Comparison of ENCODE assay signal across 18 cellular contexts in genomic region chr3:156274791-156275190, GRCh38.
DNase-seq lines count a peak whose midpoint lies in the region; ATAC-seq, FAIRE-seq and TF ChIP-seq lines count a peak whose summit lies in the region.
"Had no signal": no experiment of that assay in that cellular context is flagged by ENCODE, and none has a peak within 500 bp of the region (broad histone marks: within the 10 kb centered on the region; RNA-seq: fewer than 3 reads in every experiment).

No MANE protein-coding gene starts in this region.

- peak; percentile 94 for ATAC-seq in left lobe of liver
- peak; percentile 73 for ATAC-seq in mucosa of descending colon
- no peak for ATAC-seq in HG03565 (IDR thresholded peaks at IDR 0.05; ENCODE audit: unreplicated experiment)
- ATAC-seq in GM18517 (IDR thresholded peaks at IDR 0.05; ENCODE audit: unreplicated experiment), result no peak

- no peak overlapping the region for H4K8ac ChIP-seq in H1 (ENCODE audit: extremely low read depth, insufficient read depth, low read length)

- no peak overlapping the region for H2BK12ac ChIP-seq in H1 (ENCODE audit: low read depth, low read length)

- H3K14ac ChIP-seq in H1 (ENCODE audit: insufficient read length), result no peak overlapping the region

- no peak overlapping the region for H2BK5ac ChIP-seq in H1 (ENCODE audit: low read depth, low read length)

- H3K9me3 Mint-ChIP-seq in chondrocyte (ENCODE audit: low read depth), result peaks cover 8% of the 10 kb centered on the region
- H3K9me3 Mint-ChIP-seq: CD4-positive, alpha-beta T cell; H9 had no signal

- no peak overlapping the region for H2BK15ac ChIP-seq in H1 (ENCODE audit: low read length)

- FAIRE-seq in H1 (lab: Jason Lieb, UNC), result peak; percentile 39
- FAIRE-seq: D721Med, GM12892 had no signal

- no peak overlapping the region for H3K56ac ChIP-seq in H1 (replicated peaks; ENCODE audit: insufficient read length, low read depth, low read length)

- no peak overlapping the region for H2BK20ac ChIP-seq in H1 (ENCODE audit: low read length)

- H3K4me3 ChIP-seq in H1 (ENCODE audit: extremely low read depth in 1 of 4, insufficient read depth in 2 of 4, low read depth in 3 of 4, low read length in 4 of 4) (no peak overlapping the region), mucosa of descending colon (no peak overlapping the region)

- no peak overlapping the region for H3K4me3 Mint-ChIP-seq in chondrocyte (ENCODE audit: unreplicated experiment)
- H3K4me3 Mint-ChIP-seq: CD4-positive, alpha-beta T cell; H9; IgD-negative memory B cell had no signal

- H3K27ac Mint-ChIP-seq in chondrocyte (ENCODE audit: unreplicated experiment), result no peak overlapping the region
- H3K27ac Mint-ChIP-seq: CD4-positive, alpha-beta T cell; H9 had no signal

- H3K36me3 Mint-ChIP-seq in chondrocyte (ENCODE audit: low read depth), result peaks cover 5% of the 10 kb centered on the region
- H3K36me3 Mint-ChIP-seq: IgD-negative memory B cell had no signal

- H3K36me3 ChIP-seq in H1 (ENCODE audit: control insufficient read depth in 2 of 4, insufficient read depth in 4 of 4, low read length in 3 of 4), result no peaks in the 10 kb centered on the region
- no peaks in the 10 kb centered on the region for H3K36me3 ChIP-seq in mucosa of descending colon (ENCODE audit: low read depth)

- no peaks in the 10 kb centered on the region for H4K20me1 ChIP-seq in H1 (replicated peaks in 1 of 2; ENCODE audit: control insufficient read depth in 1 of 2, insufficient read depth in 2 of 2, low read length in 2 of 2)

- TF ChIP-seq EP300 in H1 (IDR thresholded peaks at IDR 0.05; ENCODE audit: borderline replicate concordance in 1 of 2, low read depth in 2 of 2, low read length in 2 of 2), result no peak

- no peak overlapping the region for H2AFZ ChIP-seq in H1 (ENCODE audit: low read length)

- no peak for DNase-seq in H1 (ENCODE audit: low read depth in 1 of 2, low spot score in 2 of 2)
- DNase-seq in left lobe of liver (ENCODE audit: low spot score), result no peak
- DNase-seq in mucosa of descending colon, result peak in 1 of 3 donors; percentile 12
- no peak for DNase-seq in NCI-H524 (lab: John Stamatoyannopoulos, UW)
- no peak for DNase-seq in chondrocyte (ENCODE audit: low spot score)
- DNase-seq: CD4-positive, alpha-beta T cell; DMS79; GDM1; GOT3; H9; KBM-7 had no signal

- POLR2A ChIA-PET in H1 (lab: Charles Lee; ENCODE audit: partially characterized antibody), result no interaction called here

- no peak overlapping the region for H4K91ac ChIP-seq in H1 (replicated peaks; ENCODE audit: insufficient read length, low read length)

- H3K79me1 ChIP-seq in H1 (ENCODE audit: low read depth, low read length), result no peaks in the 10 kb centered on the region

- no peak overlapping the region for H3K23ac ChIP-seq in H1 (ENCODE audit: insufficient read length)

- H3K18ac ChIP-seq in H1 (ENCODE audit: extremely low read depth, low read length), result no peak overlapping the region

- H2AK5ac ChIP-seq in H1 (ENCODE audit: low read depth, low read length), result no peak overlapping the region

- TF ChIP-seq RAD21 in H1 (IDR thresholded peaks at IDR 0.05 in 1 of 2, conservative IDR thresholded peaks at IDR 0.05 in 1 of 2; ENCODE audit: low read depth in 2 of 2, low read length in 2 of 2), result no peak

- CTCF ChIA-PET in H1 (lab: Charles Lee; ENCODE audit: partially characterized antibody), result interaction anchor here (1.5 kb wide), 1 partner anchor 241 kb away, joined by 3 read pairs; no protein-coding TSS in a partner anchor

- H3K9me3 ChIP-seq in H1 (ENCODE audit: insufficient read depth in 2 of 2, low read depth in 1 of 2, low read length in 1 of 2) (no peaks in the 10 kb centered on the region), mucosa of descending colon (no peaks in the 10 kb centered on the region)
- H3K9me3 ChIP-seq: Caco-2 had no signal

- TF ChIP-seq CTCF in H1 (IDR thresholded peaks at IDR 0.05; ENCODE audit: control extremely low read depth in 1 of 3, insufficient read depth in 1 of 3, low read depth in 1 of 3, low read length in 3 of 3), result no peak
- no peak for TF ChIP-seq CTCF in mucosa of descending colon (IDR thresholded peaks at IDR 0.05)
- TF ChIP-seq CTCF in chondrocyte (IDR thresholded peaks at IDR 0.05), result no peak

- H3K4me2 ChIP-seq in H1 (ENCODE audit: insufficient read depth in 1 of 2, low read depth in 2 of 2, low read length in 2 of 2), result no peak overlapping the region

- no peaks in the 10 kb centered on the region for H3K4me1 Mint-ChIP-seq in chondrocyte (ENCODE audit: low read depth)
- H3K4me1 Mint-ChIP-seq: H9, IgD-negative memory B cell had no signal

- no peak overlapping the region for H3K9ac ChIP-seq in H1 (replicated peaks in 1 of 4; ENCODE audit: extremely low read depth in 1 of 4, low read depth in 3 of 4, low read length in 3 of 4)

- TF ChIP-seq POLR2A in H1 (IDR thresholded peaks at IDR 0.05; ENCODE audit: control extremely low read depth in 1 of 2, low read depth in 2 of 2, low read length in 2 of 2), result no peak

- 93% methylated on average over 2 of the region's 2 CpGs; no CpG with 5 or more reads in 1 of the 2 experiments for WGBS in H1 (ENCODE audit: extremely low coverage in 1 of 2, insufficient coverage in 1 of 2, insufficient read length in 1 of 2, insufficient replicate concordance in 2 of 2, low coverage in 1 of 2, low lambda C conversion rate in 2 of 2, missing lambda C conversion rate in 1 of 2), 2 experiments

- peaks cover 5% of the 10 kb centered on the region for H3K27me3 Mint-ChIP-seq in chondrocyte (ENCODE audit: low read depth)
- H3K27me3 Mint-ChIP-seq: CD4-positive, alpha-beta T cell had no signal

- no peaks in the 10 kb centered on the region for H3K27me3 ChIP-seq in H1 (replicated peaks in 1 of 4; ENCODE audit: control insufficient read depth in 3 of 4, extremely low read depth in 1 of 4, insufficient read depth in 3 of 4, low read length in 3 of 4)

- H3K4ac ChIP-seq in H1 (replicated peaks; ENCODE audit: insufficient read length, low read depth, low read length), result no peak overlapping the region

- H3K23me2 ChIP-seq in H1 (ENCODE audit: low read depth, low read length), result no peaks in the 10 kb centered on the region

- no peak overlapping the region for H2BK120ac ChIP-seq in H1 (replicated peaks; ENCODE audit: low read depth, low read length)

- intact Hi-C loops in mucosa of descending colon (cut with DNase I, micrococcal nuclease), result no loop called here

- no peaks in the 10 kb centered on the region for H3K79me2 ChIP-seq in H1 (ENCODE audit: control insufficient read depth in 1 of 2, insufficient read depth in 2 of 2, low read length in 2 of 2)

- no peaks in the 10 kb centered on the region for H3K4me1 ChIP-seq in H1 (replicated peaks in 1 of 4; ENCODE audit: control insufficient read depth in 3 of 4, insufficient read depth in 4 of 4, low read length in 3 of 4)
- H3K4me1 ChIP-seq in mucosa of descending colon (ENCODE audit: low read depth), result no peaks in the 10 kb centered on the region
- H3K4me1 ChIP-seq: Caco-2 had no signal

- H4K5ac ChIP-seq in H1 (ENCODE audit: insufficient read length, low read depth, low read length), result no peak overlapping the region

- no peak overlapping the region for H3K27ac ChIP-seq in H1 (ENCODE audit: low read depth, low read length)
- H3K27ac ChIP-seq: C4-2B had no signal

TF ChIP-seq in H1, 55 proteins besides CTCF, POLR2A, EP300 and RAD21:
- TF ChIP-seq HDAC6 (IDR thresholded peaks at IDR 0.05; ENCODE audit: low read depth, low read length), result no peak
- no peak for TF ChIP-seq POU5F1 (IDR thresholded peaks at IDR 0.05; ENCODE audit: low read depth, low read length)
- TF ChIP-seq HDAC2 (IDR thresholded peaks at IDR 0.05; ENCODE audit: borderline replicate concordance in 1 of 2, low read depth in 2 of 2, low read length in 2 of 2), result no peak
- TF ChIP-seq TBP (IDR thresholded peaks at IDR 0.05; ENCODE audit: low read depth, low read length), result no peak
- TF ChIP-seq SIN3A (conservative IDR thresholded peaks at IDR 0.05 in 1 of 2, IDR thresholded peaks at IDR 0.05 in 1 of 2; ENCODE audit: low read depth in 1 of 2, low read length in 2 of 2), result no peak
- TF ChIP-seq NANOG (IDR thresholded peaks at IDR 0.05; ENCODE audit: insufficient read depth, low read depth, low read length, poor library complexity, severe bottlenecking), result no peak
- TF ChIP-seq NRF1 (IDR thresholded peaks at IDR 0.05; ENCODE audit: low read depth, low read length), result no peak
- TF ChIP-seq TEAD4 (IDR thresholded peaks at IDR 0.05; ENCODE audit: low read depth, low read length), result no peak
TF ChIP-seq in H1: peak in this region for 0.

Comparison
In these comparisons a context has a peak if more than half of its experiments do, and no peak if none do; other contexts are left out.
1. ATAC-seq: peak in left lobe of liver (single experiment) and mucosa of descending colon (single experiment); none in HG03565 (single experiment) and GM18517 (single experiment).